ENCODE assay signal across 31 cellular contexts in the genomic region with DNA sequence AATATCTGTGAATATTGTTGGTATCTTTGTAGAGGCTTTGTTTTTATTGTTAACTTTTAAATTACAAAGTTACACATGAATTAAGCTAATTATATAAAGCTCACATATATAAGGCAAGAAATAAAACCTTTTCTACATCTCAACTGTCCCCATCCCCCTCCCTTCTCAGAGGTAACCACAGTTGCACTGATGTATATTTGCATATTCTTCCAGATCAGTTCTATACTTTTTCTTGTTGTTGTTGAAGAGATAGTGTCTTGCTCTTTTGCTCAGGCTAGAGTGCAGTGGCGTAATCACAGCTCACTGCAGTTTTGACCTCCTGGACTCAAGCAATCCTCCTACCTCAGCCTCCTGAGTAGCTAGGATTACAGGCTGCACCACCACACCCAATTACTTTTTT. TPM values are rescaled to one million over a fixed set of nuclear protein-coding genes. Genes with fewer than 3 reads are reported as not detected.
DNase-seq lines count a peak whose midpoint lies in the region; ATAC-seq and TF ChIP-seq lines count a peak whose summit lies in the region.
"Had no signal": no experiment of that assay in that cellular context is flagged by ENCODE, and none has a peak within 500 bp of the region (broad histone marks: within the 10 kb centered on the region; RNA-seq: fewer than 3 reads in every experiment).

No MANE protein-coding gene starts in this region.

- no peaks in the 10 kb centered on the region for H3K27me3 ChIP-seq in GM23338 (ENCODE audit: insufficient read depth)
- H3K27me3 ChIP-seq in lower lobe of right lung (ENCODE audit: low read depth): no peaks in the 10 kb centered on the region
- H3K27me3 ChIP-seq: esophagus muscularis mucosa, pancreas, right atrium auricular region, spleen had no signal

- no peak overlapping the region for H3K4me2 ChIP-seq in GM23338

- H3K9me3 Mint-ChIP-seq in GM23338: no peaks in the 10 kb centered on the region
- H3K9me3 Mint-ChIP-seq: activated T-helper 1 cell treated with anti-CD3 and anti-CD28 coated beads, Interleukin-12 subunit alpha, Interleukin-12 subunit beta, Interleukin-2, Interleukin-4 antibody, amounts not matched to agents 30 ng/mL and 10 ng/mL and 1 ng/mL, durations not matched to agents 14 hours and 24 hours and 36 hours; stimulated activated effector memory CD8-positive, alpha-beta T cell treated with anti-CD3 and anti-CD28 coated beads, Interleukin-12 subunit alpha, Interleukin-12 subunit beta, amount 100 ng/mL, for 72 hours had no signal

- intact Hi-C loops in mucosa of descending colon (cut with DNase I, micrococcal nuclease) (no loop called here), lower lobe of right lung (cut with DNase I) (no loop called here)

- no peaks in the 10 kb centered on the region for H3F3A ChIP-seq in GM23338 (replicated peaks; ENCODE audit: low read depth)

- no peak overlapping the region for H2AFZ ChIP-seq in GM23338

- H3K4me1 ChIP-seq in GM23338 (ENCODE audit: insufficient read depth): 0 out of 2 replicates have a peak, but pooled peaks cover 4% of the 10 kb centered on the region
- H3K4me1 ChIP-seq in mucosa of descending colon (ENCODE audit: low read depth): no peaks in the 10 kb centered on the region
- H3K4me1 ChIP-seq in lower lobe of right lung: peaks cover 25% of the 10 kb centered on the region
- H3K4me1 ChIP-seq: pancreas, right atrium auricular region had no signal

- H3K9me2 ChIP-seq in GM23338 (ENCODE audit: insufficient read depth): no peaks in the 10 kb centered on the region

- no peaks in the 10 kb centered on the region for H3K9me3 ChIP-seq in mucosa of descending colon
- H3K9me3 ChIP-seq in lower lobe of right lung: no peaks in the 10 kb centered on the region
- H3K9me3 ChIP-seq: esophagus muscularis mucosa, pancreas, right atrium auricular region, spleen had no signal

- H3K27ac Mint-ChIP-seq in GM23338: no peak overlapping the region
- H3K27ac Mint-ChIP-seq: activated T-helper 1 cell treated with anti-CD3 and anti-CD28 coated beads, Interleukin-12 subunit alpha, Interleukin-12 subunit beta, Interleukin-2, Interleukin-4 antibody, amounts not matched to agents 30 ng/mL and 10 ng/mL and 1 ng/mL, durations not matched to agents 14 hours and 24 hours and 36 hours; stimulated activated effector memory CD8-positive, alpha-beta T cell treated with anti-CD3 and anti-CD28 coated beads, Interleukin-12 subunit alpha, Interleukin-12 subunit beta, amount 100 ng/mL, for 72 hours had no signal

- no peaks in the 10 kb centered on the region for H3K79me2 ChIP-seq in GM23338 (replicated peaks; ENCODE audit: insufficient read depth)

- no peaks in the 10 kb centered on the region for H3K36me3 Mint-ChIP-seq in GM23338 (ENCODE audit: low read depth)
- H3K36me3 Mint-ChIP-seq: stimulated activated effector memory CD8-positive, alpha-beta T cell treated with anti-CD3 and anti-CD28 coated beads, Interleukin-12 subunit alpha, Interleukin-12 subunit beta, amount 100 ng/mL, for 72 hours had no signal

- H3K4me1 Mint-ChIP-seq in GM23338: peaks cover 9% of the 10 kb centered on the region

- TF ChIP-seq CTCF in GM23338 (conservative IDR thresholded peaks at IDR 0.05; ENCODE audit: low read depth in 2 of 2) (no peak), mucosa of descending colon (IDR thresholded peaks at IDR 0.05) (no peak), lower lobe of right lung (IDR thresholded peaks at IDR 0.05) (no peak)

- no peak overlapping the region for H3K4me3 Mint-ChIP-seq in GM23338
- H3K4me3 Mint-ChIP-seq: activated T-helper 1 cell treated with anti-CD3 and anti-CD28 coated beads, Interleukin-12 subunit alpha, Interleukin-12 subunit beta, Interleukin-2, Interleukin-4 antibody, amounts not matched to agents 30 ng/mL and 10 ng/mL and 1 ng/mL, durations not matched to agents 14 hours and 24 hours and 36 hours; stimulated activated effector memory CD8-positive, alpha-beta T cell treated with anti-CD3 and anti-CD28 coated beads, Interleukin-12 subunit alpha, Interleukin-12 subunit beta, amount 100 ng/mL, for 72 hours had no signal

- peak; percentile 51 for ATAC-seq in GM18517 (IDR thresholded peaks at IDR 0.05; ENCODE audit: unreplicated experiment)
- no peak for ATAC-seq in GM23338
- ATAC-seq in mucosa of descending colon: peak; percentile 31
- ATAC-seq in lower lobe of right lung: no peak
- ATAC-seq: pancreas had no signal

- DNase-seq in GM23338 (ENCODE audit: low spot score): peak; percentile 11
- peak; percentile 6 for DNase-seq in NAMALWA (ENCODE audit: low spot score)
- no peak for DNase-seq in mucosa of descending colon
- DNase-seq in EL: no peak
- no peak for DNase-seq in NCI-H69 (lab: John Stamatoyannopoulos, UW)
- DNase-seq in C1 segment of cervical spinal cord (lab: John Stamatoyannopoulos, UW): no peak
- no peak for DNase-seq in lower lobe of right lung
- DNase-seq: ACHN; activated CD4-positive, alpha-beta T cell treated with anti-CD3 and anti-CD28 coated beads, Interleukin-2, amount 50 U/mL, for 4 hours; activated CD4-positive, CD25-positive, alpha-beta regulatory T cell; activated naive CD4-positive, alpha-beta T cell treated with anti-CD3 and anti-CD28 coated beads, Interleukin-2, amount 50 U/mL, for 16 hours; amygdala; cortex of kidney; HCEC 1CT; islet precursor cell; Kasumi-1; NCI-H1092 treated with DMSO at 0.1 percent for 48 hours; NCI-H1930; NCI-H774; pancreas; SHP77; spleen; stimulated activated CD4-positive, alpha-beta T cell treated with anti-CD3 and anti-CD28 coated beads, Interleukin-2, amount 100 ng/mL, for 48 hours; SW 1271; T1000 had no signal

- no peak overlapping the region for H3K27ac ChIP-seq in GM23338 (ENCODE audit: low read depth)
- H3K27ac ChIP-seq in lower lobe of right lung: no peak overlapping the region
- H3K27ac ChIP-seq: C4-2B, pancreas, right atrium auricular region had no signal

- peaks cover 2% of the 10 kb centered on the region for H3K27me3 Mint-ChIP-seq in GM23338 (ENCODE audit: insufficient read depth, low read depth, poor library complexity)

- no peak overlapping the region for H3K4me3 ChIP-seq in GM23338
- no peak overlapping the region for H3K4me3 ChIP-seq in mucosa of descending colon
- no peak overlapping the region for H3K4me3 ChIP-seq in lower lobe of right lung
- H3K4me3 ChIP-seq: esophagus muscularis mucosa, pancreas, right atrium auricular region, spleen had no signal

- H3K36me3 ChIP-seq in GM23338 (ENCODE audit: insufficient read depth) (no peaks in the 10 kb centered on the region), mucosa of descending colon (ENCODE audit: low read depth) (no peaks in the 10 kb centered on the region), lower lobe of right lung (no peaks in the 10 kb centered on the region)
- H3K36me3 ChIP-seq: esophagus muscularis mucosa, pancreas, right atrium auricular region, spleen had no signal

- no peaks in the 10 kb centered on the region for H4K20me1 ChIP-seq in GM23338 (replicated peaks; ENCODE audit: insufficient read depth)

TF ChIP-seq in GM23338, 12 proteins besides CTCF, POLR2A, EP300 and RAD21 (continues in another document):
- TF ChIP-seq JUNB (IDR thresholded peaks at IDR 0.05; ENCODE audit: unreplicated experiment): no peak
- TF ChIP-seq NANOG (IDR thresholded peaks at IDR 0.05; ENCODE audit: borderline replicate concordance): no peak
- TF ChIP-seq EZH2 (IDR thresholded peaks at IDR 0.05; ENCODE audit: low read depth, unreplicated experiment): no peak
- no peak for TF ChIP-seq CREB1 (CRISPR knock-in tag; IDR thresholded peaks at IDR 0.05; ENCODE audit: low read depth)
- no peak for TF ChIP-seq ZNF114 (CRISPR knock-in tag; IDR thresholded peaks at IDR 0.05)
- no peak for TF ChIP-seq EZH2phosphoT487 (IDR thresholded peaks at IDR 0.05; ENCODE audit: unreplicated experiment)
- no peak for TF ChIP-seq ZNF331 (CRISPR knock-in tag; IDR thresholded peaks at IDR 0.05; ENCODE audit: low read depth)
- TF ChIP-seq STAT1 (IDR thresholded peaks at IDR 0.05; ENCODE audit: unreplicated experiment): no peak
- TF ChIP-seq, protein P1, sequence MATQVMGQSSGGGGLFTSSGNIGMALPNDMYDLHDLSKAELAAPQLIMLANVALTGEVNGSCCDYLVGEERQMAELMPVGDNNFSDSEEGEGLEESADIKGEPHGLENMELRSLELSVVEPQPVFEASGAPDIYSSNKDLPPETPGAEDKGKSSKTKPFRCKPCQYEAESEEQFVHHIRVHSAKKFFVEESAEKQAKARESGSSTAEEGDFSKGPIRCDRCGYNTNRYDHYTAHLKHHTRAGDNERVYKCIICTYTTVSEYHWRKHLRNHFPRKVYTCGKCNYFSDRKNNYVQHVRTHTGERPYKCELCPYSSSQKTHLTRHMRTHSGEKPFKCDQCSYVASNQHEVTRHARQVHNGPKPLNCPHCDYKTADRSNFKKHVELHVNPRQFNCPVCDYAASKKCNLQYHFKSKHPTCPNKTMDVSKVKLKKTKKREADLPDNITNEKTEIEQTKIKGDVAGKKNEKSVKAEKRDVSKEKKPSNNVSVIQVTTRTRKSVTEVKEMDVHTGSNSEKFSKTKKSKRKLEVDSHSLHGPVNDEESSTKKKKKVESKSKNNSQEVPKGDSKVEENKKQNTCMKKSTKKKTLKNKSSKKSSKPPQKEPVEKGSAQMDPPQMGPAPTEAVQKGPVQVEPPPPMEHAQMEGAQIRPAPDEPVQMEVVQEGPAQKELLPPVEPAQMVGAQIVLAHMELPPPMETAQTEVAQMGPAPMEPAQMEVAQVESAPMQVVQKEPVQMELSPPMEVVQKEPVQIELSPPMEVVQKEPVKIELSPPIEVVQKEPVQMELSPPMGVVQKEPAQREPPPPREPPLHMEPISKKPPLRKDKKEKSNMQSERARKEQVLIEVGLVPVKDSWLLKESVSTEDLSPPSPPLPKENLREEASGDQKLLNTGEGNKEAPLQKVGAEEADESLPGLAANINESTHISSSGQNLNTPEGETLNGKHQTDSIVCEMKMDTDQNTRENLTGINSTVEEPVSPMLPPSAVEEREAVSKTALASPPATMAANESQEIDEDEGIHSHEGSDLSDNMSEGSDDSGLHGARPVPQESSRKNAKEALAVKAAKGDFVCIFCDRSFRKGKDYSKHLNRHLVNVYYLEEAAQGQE (IDR thresholded peaks at IDR 0.05; ENCODE audit: unreplicated experiment): no peak

RNA-seq across cellular contexts. Expression of a gene that starts 36.0 kb away (rescaled TPM):
- 23.2 and 31.4 TPM in 2 replicates for total RNA-seq in GM23338 (2014; rRNA removed; shearing (Covaris generic))
- polyA plus RNA-seq in GM23338 (2016; fragmentation: Nextera tagmentation; extraction: Ambion mirVana): 22.9 and 31.4 TPM in 2 replicates
- 10 to 100 TPM; 27.9 to 67.0 (median 30.1) TPM for total RNA-seq in mucosa of descending colon
- total RNA-seq in lower lobe of right lung: 73.1 TPM

Comparison
In these comparisons a context has a peak if more than half of its experiments do, and no peak if none do; other contexts are left out.
1. ATAC-seq: peak in GM18517 (single experiment) and mucosa of descending colon (single experiment); none in GM23338 (single experiment) and lower lobe of right lung (0 of 2).
2. DNase-seq: peak in GM23338 (single experiment) and NAMALWA (single experiment); none in mucosa of descending colon (0 of 3), EL (single experiment), NCI-H69 (single experiment), C1 segment of cervical spinal cord (0 of 14) and lower lobe of right lung (single experiment).